10 cellular contexts compared by ENCODE assay signal in the genomic region with DNA sequence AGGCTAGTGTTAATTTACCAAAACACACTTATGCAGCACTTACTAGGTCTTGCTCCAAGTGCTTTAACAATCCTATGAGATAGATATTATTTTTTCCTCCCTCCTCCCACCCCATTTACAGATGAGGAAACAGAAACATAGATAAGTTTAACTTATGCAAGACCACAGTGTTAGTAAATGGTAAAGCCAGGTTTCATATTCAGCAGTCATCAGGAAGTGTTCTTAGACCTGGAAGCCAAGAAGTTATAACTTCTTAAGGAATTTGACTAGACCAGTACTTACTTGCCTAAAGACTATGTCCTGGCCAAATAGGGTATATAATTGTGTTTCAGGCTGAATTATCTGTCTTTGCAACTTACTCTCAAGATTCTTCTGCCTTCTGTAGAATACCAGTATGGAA. TPM values are rescaled to one million over a fixed set of nuclear protein-coding genes. Genes with fewer than 3 reads are reported as not detected.
A peak's percentile ranks its signal among the peaks of the same experiment; 100 is the strongest.
DNase-seq lines count a peak whose midpoint lies in the region; ATAC-seq and TF ChIP-seq lines count a peak whose summit lies in the region.
"Had no signal": no experiment of that assay in that cellular context is flagged by ENCODE, and none has a peak within 500 bp of the region (broad histone marks: within the 10 kb centered on the region; RNA-seq: fewer than 3 reads in every experiment).

No MANE protein-coding gene starts in this region.

- TF ChIP-seq CTCF in MCF 10A (IDR thresholded peaks at IDR 0.05; ENCODE audit: unreplicated experiment) (no peak), breast epithelium (IDR thresholded peaks at IDR 0.05) (no peak)

- H3K4me3 ChIP-seq in breast epithelium = no peak overlapping the region

- intact Hi-C loops in MCF 10A (cut with micrococcal nuclease) = no loop called here
- intact Hi-C loops in breast epithelium (cut with DNase I; ENCODE audit: low total_unique reads) = no loop called here

- H3K27me3 ChIP-seq in breast epithelium = no peaks in the 10 kb centered on the region

- ATAC-seq in HG03571 (IDR thresholded peaks at IDR 0.05; ENCODE audit: unreplicated experiment) = peak; percentile 67
- peak; percentile 31 for ATAC-seq in activated naive CD8-positive, alpha-beta T cell treated with anti-CD3 and anti-CD28 coated beads, Interleukin-2, amount 10 ng/mL, durations not matched to agents 7 days and 5 days (ENCODE audit: low read depth)
- ATAC-seq in stimulated activated effector memory CD8-positive, alpha-beta T cell treated with anti-CD3 and anti-CD28 coated beads, Interleukin-12 subunit alpha, Interleukin-12 subunit beta, amount 100 ng/mL, for 72 hours = peak; percentile 35

- H3K27ac ChIP-seq in breast epithelium = no peak overlapping the region

- no peaks in the 10 kb centered on the region for H3K9me3 Mint-ChIP-seq in MCF 10A (ENCODE audit: unreplicated experiment)
- H3K9me3 Mint-ChIP-seq in activated naive CD8-positive, alpha-beta T cell treated with anti-CD3 and anti-CD28 coated beads, Interleukin-2, amount 10 ng/mL, durations not matched to agents 7 days and 5 days = no peaks in the 10 kb centered on the region
- no peaks in the 10 kb centered on the region for H3K9me3 Mint-ChIP-seq in stimulated activated effector memory CD8-positive, alpha-beta T cell treated with anti-CD3 and anti-CD28 coated beads, Interleukin-12 subunit alpha, Interleukin-12 subunit beta, amount 100 ng/mL, for 72 hours

- DNase-seq in MCF 10A (ENCODE audit: unreplicated experiment) = peak; percentile 5
- DNase-seq in breast epithelium (ENCODE audit: low spot score in 2 of 2) = no peak
- no peak for DNase-seq in activated naive CD8-positive, alpha-beta T cell treated with anti-CD3 and anti-CD28 coated beads, Interleukin-2, amount 10 ng/mL, durations not matched to agents 7 days and 5 days
- no peak for DNase-seq in stimulated activated effector memory CD8-positive, alpha-beta T cell treated with anti-CD3 and anti-CD28 coated beads, Interleukin-12 subunit alpha, Interleukin-12 subunit beta, amount 100 ng/mL, for 72 hours (ENCODE audit: low spot score in 2 of 2)
- no peak for DNase-seq in mucosa of gallbladder (ENCODE audit: low spot score)
- DNase-seq in effector CD8-positive, alpha-beta T cell (lab: John Stamatoyannopoulos, UW) = no peak
- no peak for DNase-seq in DMS79 treated with DMSO at 0.1 percent for 48 hours (lab: John Stamatoyannopoulos, UW)
- DNase-seq: ACHN; activated CD4-positive, alpha-beta T cell treated with anti-CD3 and anti-CD28 coated beads for 48 hours had no signal

- TF ChIP-seq POLR2A in breast epithelium (IDR thresholded peaks at IDR 0.05) = no peak

- POLR2A ChIA-PET in MCF 10A (lab: Yijun Ruan, JAX) = interaction anchor here (0.6 to 1.6 kb wide), 5 partner anchors 14 to 18 kb away, joined by 3 to 7 read pairs (median 4); partner anchors contain the start of genes ABHD17B and C9orf85
- POLR2A ChIA-PET in activated naive CD8-positive, alpha-beta T cell treated with anti-CD3 and anti-CD28 coated beads, Interleukin-2, amount 10 ng/mL, durations not matched to agents 7 days and 5 days (lab: Charles Lee) = interaction anchor here (1.2 to 6.4 kb wide), 3 partner anchors 9 to 112 kb away, joined by 3 to 60 read pairs (median 5); partner anchors contain the start of genes ABHD17B and C9orf85

- CTCF ChIA-PET in MCF 10A (lab: Yijun Ruan, JAX) = interaction anchor here (0.7 to 1.1 kb wide), 2 partner anchors 26 to 136 kb away, joined by 3 to 4 read pairs; no protein-coding TSS in a partner anchor

- H3K4me3 Mint-ChIP-seq in MCF 10A (ENCODE audit: unreplicated experiment) = no peak overlapping the region
- H3K4me3 Mint-ChIP-seq in activated naive CD8-positive, alpha-beta T cell treated with anti-CD3 and anti-CD28 coated beads, Interleukin-2, amount 10 ng/mL, durations not matched to agents 7 days and 5 days = peak overlapping the region; percentile 47
- H3K4me3 Mint-ChIP-seq in stimulated activated effector memory CD8-positive, alpha-beta T cell treated with anti-CD3 and anti-CD28 coated beads, Interleukin-12 subunit alpha, Interleukin-12 subunit beta, amount 100 ng/mL, for 72 hours = no peak overlapping the region

- no peaks in the 10 kb centered on the region for H3K4me1 ChIP-seq in breast epithelium

- peaks cover 9% of the 10 kb centered on the region for H3K4me1 Mint-ChIP-seq in MCF 10A (ENCODE audit: insufficient read depth, unreplicated experiment)
- H3K4me1 Mint-ChIP-seq in activated naive CD8-positive, alpha-beta T cell treated with anti-CD3 and anti-CD28 coated beads, Interleukin-2, amount 10 ng/mL, durations not matched to agents 7 days and 5 days = peaks cover 57% of the 10 kb centered on the region
- peaks cover 64% of the 10 kb centered on the region for H3K4me1 Mint-ChIP-seq in stimulated activated effector memory CD8-positive, alpha-beta T cell treated with anti-CD3 and anti-CD28 coated beads, Interleukin-12 subunit alpha, Interleukin-12 subunit beta, amount 100 ng/mL, for 72 hours

- no peaks in the 10 kb centered on the region for H3K9me3 ChIP-seq in breast epithelium

- H3K27me3 Mint-ChIP-seq in MCF 10A (ENCODE audit: insufficient read depth, unreplicated experiment) = no peaks in the 10 kb centered on the region
- no peaks in the 10 kb centered on the region for H3K27me3 Mint-ChIP-seq in activated naive CD8-positive, alpha-beta T cell treated with anti-CD3 and anti-CD28 coated beads, Interleukin-2, amount 10 ng/mL, durations not matched to agents 7 days and 5 days

- BruUV-seq in MCF 10A (replicated peaks; lab: Mats Ljungman, UMichigan) = no TSS peak

- no peak overlapping the region for H3K27ac Mint-ChIP-seq in MCF 10A (ENCODE audit: low read depth, unreplicated experiment)
- peak overlapping the region; percentile 94 for H3K27ac Mint-ChIP-seq in activated naive CD8-positive, alpha-beta T cell treated with anti-CD3 and anti-CD28 coated beads, Interleukin-2, amount 10 ng/mL, durations not matched to agents 7 days and 5 days
- H3K27ac Mint-ChIP-seq in stimulated activated effector memory CD8-positive, alpha-beta T cell treated with anti-CD3 and anti-CD28 coated beads, Interleukin-12 subunit alpha, Interleukin-12 subunit beta, amount 100 ng/mL, for 72 hours = no peak overlapping the region

- no peaks in the 10 kb centered on the region for H3K36me3 ChIP-seq in breast epithelium

- peaks cover 5% of the 10 kb centered on the region for H3K36me3 Mint-ChIP-seq in MCF 10A (ENCODE audit: insufficient read depth, unreplicated experiment)
- H3K36me3 Mint-ChIP-seq in activated naive CD8-positive, alpha-beta T cell treated with anti-CD3 and anti-CD28 coated beads, Interleukin-2, amount 10 ng/mL, durations not matched to agents 7 days and 5 days = peaks cover 14% of the 10 kb centered on the region
- H3K36me3 Mint-ChIP-seq in stimulated activated effector memory CD8-positive, alpha-beta T cell treated with anti-CD3 and anti-CD28 coated beads, Interleukin-12 subunit alpha, Interleukin-12 subunit beta, amount 100 ng/mL, for 72 hours = no peaks in the 10 kb centered on the region

RNA-seq across cellular contexts. Expression of gene ABHD17B, which starts 15.9 kb away (rescaled TPM):
- total RNA-seq in MCF 10A (2022) = 10.4 and 10.5 TPM in 2 replicates
- 10 to 100 TPM; 13.6 to 26.3 (median 23.3) TPM for total RNA-seq in breast epithelium
- 10 to 100 TPM; 25.2 to 25.6 TPM for total RNA-seq in activated naive CD8-positive, alpha-beta T cell treated with anti-CD3 and anti-CD28 coated beads, Interleukin-2, amount 10 ng/mL, durations not matched to agents 7 days and 5 days
- total RNA-seq in mucosa of gallbladder = 18.3 TPM

RNA-seq across cellular contexts. Expression of gene C9orf85, which starts 16.3 kb away (rescaled TPM):
- total RNA-seq in MCF 10A (2022) = 19.6 and 23.3 TPM in 2 replicates
- total RNA-seq in breast epithelium = 10 to 100 TPM; 10.7 to 15.7 (median 14.1) TPM
- 10 to 100 TPM in 1 of 2 experiments, 1 to 10 TPM in 1; 9.2 to 11.3 TPM for total RNA-seq in activated naive CD8-positive, alpha-beta T cell treated with anti-CD3 and anti-CD28 coated beads, Interleukin-2, amount 10 ng/mL, durations not matched to agents 7 days and 5 days
- 11.5 TPM for total RNA-seq in mucosa of gallbladder
